Comparison of ENCODE assay signal across 9 cellular contexts in the genomic region with DNA sequence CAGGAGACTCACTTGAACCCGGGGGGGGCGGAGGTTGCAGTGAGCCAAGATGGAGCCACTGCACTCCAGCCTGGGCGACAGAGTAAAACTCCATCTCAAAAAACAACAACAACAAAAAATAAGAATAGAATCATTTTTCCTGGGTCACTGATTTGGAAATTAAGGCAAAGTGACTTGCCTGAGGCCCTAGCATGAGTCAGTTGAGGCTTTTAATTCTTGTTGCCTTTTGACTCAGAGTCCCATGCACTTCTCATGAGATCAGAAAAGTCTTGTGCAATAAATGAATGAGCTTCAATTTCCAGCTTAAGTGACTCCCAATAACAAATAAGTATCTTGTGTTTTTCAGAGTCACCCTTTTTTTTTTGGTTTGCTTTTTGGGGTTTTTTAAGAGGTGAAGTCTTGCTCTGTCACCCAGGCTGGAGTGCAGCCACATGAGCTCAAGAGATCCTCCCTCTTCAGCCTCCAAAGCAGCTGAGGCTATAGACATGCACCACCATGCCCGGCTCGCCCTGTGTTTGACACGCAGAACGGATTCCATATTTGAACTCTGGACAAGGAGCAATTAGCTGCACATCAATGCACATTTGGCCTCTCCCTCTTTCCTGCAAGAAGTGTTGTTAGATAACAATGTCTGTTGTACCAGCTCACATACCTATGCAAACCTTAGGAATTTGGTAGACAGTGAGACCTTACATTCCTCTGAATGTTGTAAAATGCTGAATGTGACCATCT. TPM values are rescaled to one million over a fixed set of nuclear protein-coding genes. Genes with fewer than 3 reads are reported as not detected.
A peak's percentile ranks its signal among the peaks of the same experiment; 100 is the strongest.
DNase-seq lines count a peak whose midpoint lies in the region; ATAC-seq and TF ChIP-seq lines count a peak whose summit lies in the region.
"Had no signal": no experiment of that assay in that cellular context is flagged by ENCODE, and none has a peak within 500 bp of the region (broad histone marks: within the 10 kb centered on the region; RNA-seq: fewer than 3 reads in every experiment).

No MANE protein-coding gene starts in this region.

- intact Hi-C loops in sciatic nerve (cut with DNase I): no loop called here

- no peak for TF ChIP-seq CTCF in epithelial cell of esophagus (IDR thresholded peaks at IDR 0.05; ENCODE audit: insufficient read depth, low read depth, low read length, missing control alignments)

- ATAC-seq in sciatic nerve (peak; percentile 68), GM21526 (IDR thresholded peaks at IDR 0.05; ENCODE audit: low FRiP score, unreplicated experiment) (no peak)

- H3K4me3 ChIP-seq in epithelial cell of esophagus (ENCODE audit: low read length): no peak overlapping the region

- peak; percentile 94 for DNase-seq in EL
- peak; percentile 82 for DNase-seq in MV-4-11 (lab: John Stamatoyannopoulos, UW)
- peak; percentile 98 for DNase-seq in epithelial cell of esophagus (ENCODE audit: low read depth)
- DNase-seq in sciatic nerve (ENCODE audit: low spot score): no peak
- no peak for DNase-seq in midbrain (lab: John Stamatoyannopoulos, UW)
- DNase-seq in activated effector memory CD4-positive, alpha-beta T cell treated with anti-CD3 and anti-CD28 coated beads, Interleukin-2, amount 50 U/mL, for 16 hours: no peak
- no peak for DNase-seq in NK-92 treated with Interleukin-12 subunit alpha and Interleukin-12 subunit beta, amount 100 ng/mL, for 24 hours (lab: John Stamatoyannopoulos, UW)
- DNase-seq: NCI-H2081 had no signal

RNA-seq across cellular contexts. Expression of gene PLEKHM2, which starts 3.3 kb away (rescaled TPM):
- total RNA-seq in sciatic nerve: 67.8 TPM

RNA-seq across cellular contexts. Expression of gene SLC25A34, which starts 55.3 kb away (rescaled TPM):
- 1.6 TPM for total RNA-seq in sciatic nerve

Comparison
In these comparisons a context has a peak if more than half of its experiments do, and no peak if none do; other contexts are left out.
1. DNase-seq: peak in EL (single experiment), MV-4-11 (single experiment) and epithelial cell of esophagus (single experiment); none in sciatic nerve (single experiment), midbrain (single experiment), activated effector memory CD4-positive, alpha-beta T cell treated with anti-CD3 and anti-CD28 coated beads, Interleukin-2, amount 50 U/mL, for 16 hours (single experiment) and NK-92 treated with Interleukin-12 subunit alpha and Interleukin-12 subunit beta, amount 100 ng/mL, for 24 hours (single experiment).